Comparison of ENCODE assay signal across 14 cellular contexts in genomic region chr11:115996125-115996807, GRCh38.
A peak's percentile ranks its signal among the peaks of the same experiment; 100 is the strongest.
DNase-seq lines count a peak whose midpoint lies in the region; ATAC-seq and TF ChIP-seq lines count a peak whose summit lies in the region.
"Had no signal": no experiment of that assay in that cellular context is flagged by ENCODE, and none has a peak within 500 bp of the region (broad histone marks: within the 10 kb centered on the region; RNA-seq: fewer than 3 reads in every experiment).

No MANE protein-coding gene starts in this region.

- H3K9me3 Mint-ChIP-seq in CD8-positive, alpha-beta T cell = no peaks in the 10 kb centered on the region

- H3K4me3 ChIP-seq in CD8-positive, alpha-beta T cell (ENCODE audit: low read depth, low read length) = no peak overlapping the region
- H3K4me3 ChIP-seq: ovary had no signal

- no peaks in the 10 kb centered on the region for H3K9me3 ChIP-seq in CD8-positive, alpha-beta T cell (ENCODE audit: low read length)
- H3K9me3 ChIP-seq: ovary had no signal

- intact Hi-C loops in CD8-positive, alpha-beta T cell (cut with DNase I, micrococcal nuclease) = no loop called here

- no peak overlapping the region for H3K4me3 Mint-ChIP-seq in CD8-positive, alpha-beta T cell

- POLR2A ChIA-PET in CD8-positive, alpha-beta T cell (lab: Charles Lee) = no interaction called here
- POLR2A ChIA-PET in HEK293T (lab: Yijun Ruan, JAX) = no interaction called here

- in situ Hi-C loops in GM13976 (cut with MboI; ENCODE audit: low sequenced_read_pairs, unreplicated experiment) = no loop called here

- CTCF ChIA-PET in CD8-positive, alpha-beta T cell (lab: Charles Lee) = no interaction called here
- CTCF ChIA-PET in HEK293T (lab: Yijun Ruan, JAX) = interaction anchor here (0.6 kb wide), 1 partner anchor 31 kb away, joined by 3 read pairs; no protein-coding TSS in a partner anchor

- peak; percentile 97 for ATAC-seq in GM19438 (IDR thresholded peaks at IDR 0.05; ENCODE audit: low read depth, unreplicated experiment)
- peak; percentile 89 for ATAC-seq in HG02840 (IDR thresholded peaks at IDR 0.05; ENCODE audit: low FRiP score, unreplicated experiment)
- peak; percentile 98 for ATAC-seq in HG03460 (IDR thresholded peaks at IDR 0.05; ENCODE audit: unreplicated experiment)
- ATAC-seq in CD8-positive, alpha-beta T cell = no peak
- ATAC-seq: left lobe of liver had no signal

- H3K27ac Mint-ChIP-seq in CD8-positive, alpha-beta T cell = no peak overlapping the region

- no peaks in the 10 kb centered on the region for H3K4me1 ChIP-seq in CD8-positive, alpha-beta T cell (ENCODE audit: insufficient read depth, low read length)

- no peak overlapping the region for H3K27ac ChIP-seq in CD8-positive, alpha-beta T cell (ENCODE audit: low read depth, low read length)
- H3K27ac ChIP-seq: HL-60, ovary had no signal

- no peaks in the 10 kb centered on the region for H3K36me3 ChIP-seq in CD8-positive, alpha-beta T cell (ENCODE audit: insufficient read depth, low read length)
- H3K36me3 ChIP-seq: ovary had no signal

- H3K27me3 ChIP-seq in CD8-positive, alpha-beta T cell (ENCODE audit: insufficient read depth, low read length) = no peaks in the 10 kb centered on the region
- H3K27me3 ChIP-seq: ovary had no signal

- no peak for TF ChIP-seq CTCF in GM13976 (IDR thresholded peaks at IDR 0.05; ENCODE audit: borderline replicate concordance, control extremely low read depth, extremely low read depth, insufficient read depth, missing control alignments)
- TF ChIP-seq CTCF in CD8-positive, alpha-beta T cell (IDR thresholded peaks at IDR 0.05) = no peak

- no peaks in the 10 kb centered on the region for H3K27me3 Mint-ChIP-seq in CD8-positive, alpha-beta T cell (ENCODE audit: low read depth)

- H3K36me3 Mint-ChIP-seq in CD8-positive, alpha-beta T cell = no peaks in the 10 kb centered on the region

- H3K4me1 Mint-ChIP-seq in CD8-positive, alpha-beta T cell (ENCODE audit: low read depth) = no peaks in the 10 kb centered on the region

- DNase-seq in GM13976 (ENCODE audit: low spot score) = peak; percentile 76
- DNase-seq in cortex of kidney (lab: John Stamatoyannopoulos, UW) = no peak
- no peak for DNase-seq in putamen (ENCODE audit: low spot score)
- no peak for DNase-seq in CD8-positive, alpha-beta T cell
- DNase-seq in HEK293T (ENCODE audit: extremely low spot score) = no peak
- DNase-seq: dermis blood vessel endothelial cell; foreskin melanocyte; ovary; stimulated activated CD4-positive, alpha-beta T cell treated with anti-CD3 and anti-CD28 coated beads, Interleukin-2, amount 100 ng/mL, for 48 hours had no signal

TF ChIP-seq in HEK293T, 16 proteins besides CTCF, POLR2A, EP300 and RAD21:
- TF ChIP-seq BHLHE40 (IDR thresholded peaks at IDR 0.05; ENCODE audit: borderline replicate concordance) (no peak), SUZ12 (IDR thresholded peaks at IDR 0.05) (no peak), FOXM1 (IDR thresholded peaks at IDR 0.05; ENCODE audit: borderline replicate concordance) (no peak)
